In genomic region chr7:22762866-22763265, GRCh38 we compare ENCODE assay signal across 1 cellular context.
TF ChIP-seq lines count a peak whose summit lies in the region.

No MANE protein-coding gene starts in this region.

TF ChIP-seq in IMR-90, 13 proteins besides CTCF, POLR2A, EP300 and RAD21 (continued from another document):
- no peak for TF ChIP-seq USF2 (IDR thresholded peaks at IDR 0.05; ENCODE audit: low read depth, low read length)
- TF ChIP-seq SMC3 (IDR thresholded peaks at IDR 0.05; ENCODE audit: low read depth, low read length) = no peak
- no peak for TF ChIP-seq ELK1 (IDR thresholded peaks at IDR 0.05; ENCODE audit: borderline replicate concordance, low read depth, low read length)
- no peak for TF ChIP-seq CHD1 (IDR thresholded peaks at IDR 0.05; ENCODE audit: low read depth, low read length)
- TF ChIP-seq NFE2L2 (IDR thresholded peaks at IDR 0.05; ENCODE audit: low read depth, low read length) = no peak
